14 cellular contexts compared by ENCODE assay signal in the genomic region with DNA sequence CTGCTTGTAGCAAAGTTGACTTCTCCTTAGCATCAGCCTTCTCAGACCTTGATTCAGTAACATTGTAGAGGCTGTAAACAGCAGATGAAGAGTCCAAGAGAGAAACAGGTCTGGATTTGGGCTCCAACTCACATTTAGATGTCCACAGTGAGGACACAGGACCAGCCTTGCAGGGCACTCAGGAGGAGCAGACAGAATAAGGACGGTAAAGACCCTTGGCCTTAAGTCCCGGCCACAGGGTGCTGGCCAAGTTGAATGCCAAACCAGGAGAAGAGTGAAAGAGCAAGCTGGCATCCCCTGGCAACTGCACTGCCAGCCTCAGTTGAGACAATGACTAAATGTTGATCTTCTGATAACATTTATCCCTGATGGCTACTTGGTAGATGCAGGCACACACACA.
DNase-seq lines count a peak whose midpoint lies in the region; ATAC-seq and TF ChIP-seq lines count a peak whose summit lies in the region.
"Had no signal": no experiment of that assay in that cellular context is flagged by ENCODE, and none has a peak within 500 bp of the region (broad histone marks: within the 10 kb centered on the region; RNA-seq: fewer than 3 reads in every experiment).

No MANE protein-coding gene starts in this region.

- no peak overlapping the region for H2AFZ ChIP-seq in osteoblast (ENCODE audit: low read length)

- no peak overlapping the region for H3K27ac ChIP-seq in coronary artery
- H3K27ac ChIP-seq in osteoblast (ENCODE audit: low read depth, low read length): no peak overlapping the region
- H3K27ac ChIP-seq: A549 had no signal

- peaks cover 64% of the 10 kb centered on the region for H3K36me3 ChIP-seq in osteoblast (ENCODE audit: insufficient read depth, low read length)

- no peaks in the 10 kb centered on the region for H3K27me3 Mint-ChIP-seq in stimulated activated naive B cell treated with anti-CD40 and anti-IgM and Interleukin-4, amounts not matched to agents 10 μg/mL and 1 μg/mL and 100 μg/mL, for 72 hours

- H3K4me3 Mint-ChIP-seq in stimulated activated naive B cell treated with anti-CD40 and anti-IgM and Interleukin-4, amounts not matched to agents 10 μg/mL and 1 μg/mL and 100 μg/mL, for 72 hours: no peak overlapping the region
- H3K4me3 Mint-ChIP-seq: CD14-positive monocyte; CD8-positive, alpha-beta T cell had no signal

- H3K4me3 ChIP-seq in coronary artery (no peak overlapping the region), lower leg skin (ENCODE audit: low read depth, poor library complexity, severe bottlenecking) (no peak overlapping the region), osteoblast (ENCODE audit: insufficient read depth, low read length) (no peak overlapping the region)
- H3K4me3 ChIP-seq: A549 had no signal

- no peak for ATAC-seq in stimulated activated naive B cell treated with anti-CD40 and anti-IgM and Interleukin-4, amounts not matched to agents 10 μg/mL and 1 μg/mL and 100 μg/mL, for 72 hours (replicated peaks)
- ATAC-seq: A549; CD8-positive, alpha-beta T cell had no signal

- no peak overlapping the region for H3K27ac Mint-ChIP-seq in stimulated activated naive B cell treated with anti-CD40 and anti-IgM and Interleukin-4, amounts not matched to agents 10 μg/mL and 1 μg/mL and 100 μg/mL, for 72 hours
- H3K27ac Mint-ChIP-seq: CD8-positive, alpha-beta T cell had no signal

- no peaks in the 10 kb centered on the region for H3K9me3 ChIP-seq in osteoblast (ENCODE audit: low read depth, low read length)
- H3K9me3 ChIP-seq: A549 had no signal

- 89 to 94% methylated on average over 2 of the region's 2 CpGs for WGBS in lower leg skin, 2 donors

- H3K79me2 ChIP-seq in osteoblast (ENCODE audit: insufficient read depth, low read length): no peaks in the 10 kb centered on the region

- TF ChIP-seq CTCF in coronary artery (IDR thresholded peaks at IDR 0.05): no peak
- no peak for TF ChIP-seq CTCF in lower leg skin (IDR thresholded peaks at IDR 0.05)
- TF ChIP-seq CTCF in osteoblast (IDR thresholded peaks at IDR 0.05; ENCODE audit: extremely low read depth, low read depth, low read length): no peak

- no peaks in the 10 kb centered on the region for H3K9me3 Mint-ChIP-seq in stimulated activated naive B cell treated with anti-CD40 and anti-IgM and Interleukin-4, amounts not matched to agents 10 μg/mL and 1 μg/mL and 100 μg/mL, for 72 hours
- H3K9me3 Mint-ChIP-seq: CD8-positive, alpha-beta T cell had no signal

- H3K36me3 Mint-ChIP-seq in stimulated activated naive B cell treated with anti-CD40 and anti-IgM and Interleukin-4, amounts not matched to agents 10 μg/mL and 1 μg/mL and 100 μg/mL, for 72 hours: peaks cover 64 to 74% of the 10 kb centered on the region in 2 donors
- H3K36me3 Mint-ChIP-seq: CD8-positive, alpha-beta T cell had no signal

- H4K20me1 ChIP-seq in osteoblast (ENCODE audit: insufficient read depth, low read length): no peaks in the 10 kb centered on the region

- no peak for TF ChIP-seq POLR2A in lower leg skin (IDR thresholded peaks at IDR 0.05)

- DNase-seq in D341Med (ENCODE audit: low spot score) (peak; percentile 6), coronary artery (ENCODE audit: low spot score) (peak; percentile 35), lower leg skin (ENCODE audit: low spot score in 2 of 2) (peak; percentile 7 to 61), osteoblast (ENCODE audit: insufficient read length, low spot score, missing footprints) (peak; percentile 85), NCI-H128 (lab: John Stamatoyannopoulos, UW; ENCODE audit: unreplicated experiment) (no peak), pons (ENCODE audit: low spot score) (no peak)
- no peak for DNase-seq in stimulated activated naive B cell treated with anti-CD40 and anti-IgM and Interleukin-4, amounts not matched to agents 10 μg/mL and 1 μg/mL and 100 μg/mL, for 72 hours
- DNase-seq: COR-L47, DND-41, GDM1, IMR-90 had no signal

- H3K4me1 ChIP-seq in osteoblast (ENCODE audit: insufficient read depth, low read length): no peaks in the 10 kb centered on the region
- H3K4me1 ChIP-seq: A549 had no signal

- H3K27me3 ChIP-seq in osteoblast (ENCODE audit: insufficient read depth, low read length): no peaks in the 10 kb centered on the region

- intact Hi-C loops in lower leg skin (cut with DNase I; ENCODE audit: low total_unique reads): no loop called here

- H3K4me2 ChIP-seq in osteoblast (ENCODE audit: insufficient read depth, low read length): no peak overlapping the region
- H3K4me2 ChIP-seq: A549 had no signal

- no peaks in the 10 kb centered on the region for H3K4me1 Mint-ChIP-seq in stimulated activated naive B cell treated with anti-CD40 and anti-IgM and Interleukin-4, amounts not matched to agents 10 μg/mL and 1 μg/mL and 100 μg/mL, for 72 hours

Comparison
In these comparisons a context has a peak if more than half of its experiments do, and no peak if none do; other contexts are left out.
1. DNase-seq: peak in D341Med (single experiment), coronary artery (single experiment), lower leg skin (2 of 2) and osteoblast (single experiment); none in stimulated activated naive B cell treated with anti-CD40 and anti-IgM and Interleukin-4, amounts not matched to agents 10 μg/mL and 1 μg/mL and 100 μg/mL, for 72 hours (single experiment), NCI-H128 (single experiment) and pons (single experiment).